8 cellular contexts compared by ENCODE assay signal in the genomic region with DNA sequence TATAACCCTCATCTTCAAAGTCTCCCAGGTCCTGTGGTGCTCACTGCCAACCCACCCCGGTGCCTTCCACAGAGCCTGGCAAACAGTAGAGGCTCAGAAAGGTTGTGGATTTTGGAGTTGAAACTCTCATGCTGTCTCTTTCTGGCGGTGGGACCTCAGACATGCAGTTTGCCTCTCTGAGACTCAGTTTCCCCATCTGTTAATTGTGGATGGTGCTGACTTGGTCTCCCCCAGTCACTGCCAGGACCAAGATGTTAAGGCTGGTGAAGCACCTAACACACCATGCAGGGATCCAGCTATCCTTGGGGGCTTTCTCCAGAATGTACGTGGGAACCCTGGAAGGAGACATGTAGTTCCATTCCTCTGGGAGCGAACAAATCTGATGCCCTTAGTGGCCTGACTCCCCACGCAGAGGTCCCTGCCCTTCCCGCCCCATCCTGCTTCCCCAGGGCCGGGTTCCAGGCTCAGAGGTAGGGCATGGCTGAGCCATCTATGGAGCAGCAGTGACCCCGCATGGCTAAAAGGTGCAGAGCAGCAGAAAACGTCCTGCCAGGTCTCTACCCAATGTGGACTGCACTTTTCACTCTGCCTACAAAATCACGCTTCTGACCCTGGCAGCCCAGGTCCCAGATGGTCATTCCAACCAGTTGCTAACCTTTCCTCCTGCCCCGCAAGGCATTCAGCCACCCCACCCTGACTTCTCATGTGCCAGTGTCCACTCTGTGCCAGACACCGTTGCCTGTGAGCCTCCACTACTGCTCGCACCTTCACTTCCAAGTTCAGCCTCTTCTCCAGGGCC. TPM values are rescaled to one million over a fixed set of nuclear protein-coding genes. Genes with fewer than 3 reads are reported as not detected.
DNase-seq lines count a peak whose midpoint lies in the region; ATAC-seq, FAIRE-seq and TF ChIP-seq lines count a peak whose summit lies in the region.

No MANE protein-coding gene starts in this region.

- H3K9me3 Mint-ChIP-seq in naive thymus-derived CD4-positive, alpha-beta T cell: peaks cover 0 to 2% (median 0%) of the 10 kb centered on the region in 11 donors
- no peaks in the 10 kb centered on the region for H3K9me3 Mint-ChIP-seq in stimulated activated naive CD8-positive, alpha-beta T cell treated with anti-CD3 and anti-CD28 coated beads, Interleukin-15, amount 100 ng/mL, for 72 hours

- H2AFZ ChIP-seq in endothelial cell of umbilical vein (ENCODE audit: low read depth, low read length): no peak overlapping the region

- no peaks in the 10 kb centered on the region for H3K79me2 ChIP-seq in endothelial cell of umbilical vein (ENCODE audit: control insufficient read depth, insufficient read depth, low read length)

- H3K9me3 ChIP-seq in AG04450 (ENCODE audit: control insufficient read depth, insufficient read depth, low read length) (no peaks in the 10 kb centered on the region; the same call in 1 of the 2 replicates), endothelial cell of umbilical vein (replicated peaks; ENCODE audit: control insufficient read depth, insufficient read depth, low read length) (no peaks in the 10 kb centered on the region)
- H3K9me3 ChIP-seq in naive thymus-derived CD4-positive, alpha-beta T cell (ENCODE audit: control insufficient read depth in 2 of 3, low read length in 3 of 3): no peaks in the 10 kb centered on the region

- TF ChIP-seq CTCF in AG04450 (IDR thresholded peaks at IDR 0.05; ENCODE audit: low read depth, low read length) (peak; percentile 90), endothelial cell of umbilical vein (IDR thresholded peaks at IDR 0.05; ENCODE audit: extremely low read depth in 1 of 2, insufficient read depth in 1 of 2, low read depth in 1 of 2, low read length in 2 of 2) (peak; percentile 76 to 89)

- H3K4me3 Mint-ChIP-seq in naive thymus-derived CD4-positive, alpha-beta T cell: no peak overlapping the region
- no peak overlapping the region for H3K4me3 Mint-ChIP-seq in stimulated activated naive CD8-positive, alpha-beta T cell treated with anti-CD3 and anti-CD28 coated beads, Interleukin-15, amount 100 ng/mL, for 72 hours

- H3K9ac ChIP-seq in endothelial cell of umbilical vein (replicated peaks; ENCODE audit: extremely low read depth, insufficient read depth, low read length): no peak overlapping the region

- H4K20me1 ChIP-seq in endothelial cell of umbilical vein (replicated peaks; ENCODE audit: control insufficient read depth, extremely low read depth, insufficient read depth, low read length): no peaks in the 10 kb centered on the region

- DNase-seq in AG04450 (ENCODE audit: low read depth, low spot score) (peak; percentile 1), NCI-H82 treated with DMSO at 0.1 percent for 48 hours (lab: John Stamatoyannopoulos, UW; ENCODE audit: unreplicated experiment) (peak; percentile 8), endothelial cell of umbilical vein (ENCODE audit: low read depth, low spot score) (peak; percentile 54)
- peak in 2 of 3 experiments; percentile 22 to 59 for DNase-seq in activated CD8-positive, alpha-beta memory T cell treated with anti-CD3 and anti-CD28 coated beads for 48 hours (ENCODE audit: low read depth in 2 of 3, low spot score in 2 of 3)
- peak; percentile 11 to 69 (median 53) for DNase-seq in naive thymus-derived CD4-positive, alpha-beta T cell
- DNase-seq in stimulated activated naive CD8-positive, alpha-beta T cell treated with anti-CD3 and anti-CD28 coated beads, Interleukin-15, amount 100 ng/mL, for 72 hours: peak; percentile 68

- POLR2A ChIA-PET in AG04450 (lab: Yijun Ruan, JAX) (no interaction called here), endothelial cell of umbilical vein (lab: Charles Lee) (no interaction called here)
- POLR2A ChIA-PET in naive thymus-derived CD4-positive, alpha-beta T cell (lab: Charles Lee): interaction anchor here (0.6 kb wide), 1 partner anchor 10 kb away, joined by 3 read pairs; no protein-coding TSS in a partner anchor

- H3K4me3 ChIP-seq in AG04450 (ENCODE audit: low read depth, low read length) (no peak overlapping the region), endothelial cell of umbilical vein (replicated peaks in 1 of 3; ENCODE audit: insufficient read depth in 1 of 3, low read depth in 1 of 3, low read length in 3 of 3) (no peak overlapping the region)
- H3K4me3 ChIP-seq in naive thymus-derived CD4-positive, alpha-beta T cell (ENCODE audit: low read length): no peak overlapping the region

- H3K27me3 ChIP-seq in AG04450 (ENCODE audit: control insufficient read depth, insufficient read depth, low read length) (peaks cover 28% of the 10 kb centered on the region), endothelial cell of umbilical vein (ENCODE audit: control insufficient read depth in 2 of 2, insufficient read depth in 2 of 2, low read length in 2 of 2) (no peaks in the 10 kb centered on the region)
- no peaks in the 10 kb centered on the region for H3K27me3 ChIP-seq in naive thymus-derived CD4-positive, alpha-beta T cell (ENCODE audit: control insufficient read depth in 2 of 2, insufficient read depth in 2 of 2, low read length in 2 of 2)

- H3K27me3 Mint-ChIP-seq in naive thymus-derived CD4-positive, alpha-beta T cell: no peaks in the 10 kb centered on the region
- H3K27me3 Mint-ChIP-seq in stimulated activated naive CD8-positive, alpha-beta T cell treated with anti-CD3 and anti-CD28 coated beads, Interleukin-15, amount 100 ng/mL, for 72 hours: no peaks in the 10 kb centered on the region

- no peaks in the 10 kb centered on the region for H3K4me1 ChIP-seq in endothelial cell of umbilical vein (ENCODE audit: control insufficient read depth, extremely low read depth, insufficient read depth, low read length)
- H3K4me1 ChIP-seq in naive thymus-derived CD4-positive, alpha-beta T cell (ENCODE audit: control insufficient read depth in 2 of 2, insufficient read depth in 2 of 2, low read length in 2 of 2): peaks cover 0 to 11% of the 10 kb centered on the region in 2 donors

- no peaks in the 10 kb centered on the region for H3K36me3 Mint-ChIP-seq in naive thymus-derived CD4-positive, alpha-beta T cell

- no TSS peak for BruUV-seq in endothelial cell of umbilical vein (replicated peaks; lab: Mats Ljungman, UMichigan)

- intact Hi-C loops in endothelial cell of umbilical vein (cut with micrococcal nuclease): loop anchor here (1.0 to 5.0 kb wide), 8 partner anchors 138 to 1325 kb away; no protein-coding TSS in a partner anchor
- intact Hi-C loops in naive thymus-derived CD4-positive, alpha-beta T cell (cut with micrococcal nuclease): loop anchor here (1.0 kb wide), 5 partner anchors 138 to 949 kb away; no protein-coding TSS in a partner anchor

- dilution Hi-C loops in endothelial cell of umbilical vein (cut with MboI; ENCODE audit: extremely low pct_ligation_motif_present, low sequenced_read_pairs): no loop called here

- peaks cover 0 to 29% (median 7%) of the 10 kb centered on the region in 7 donors for H3K4me1 Mint-ChIP-seq in naive thymus-derived CD4-positive, alpha-beta T cell
- peaks cover 35% of the 10 kb centered on the region for H3K4me1 Mint-ChIP-seq in stimulated activated naive CD8-positive, alpha-beta T cell treated with anti-CD3 and anti-CD28 coated beads, Interleukin-15, amount 100 ng/mL, for 72 hours

- H3K27ac ChIP-seq in AG04450 (ENCODE audit: low read depth, low read length) (no peak overlapping the region), endothelial cell of umbilical vein (ENCODE audit: insufficient read depth, low read depth, low read length) (no peak overlapping the region)
- H3K27ac ChIP-seq in naive thymus-derived CD4-positive, alpha-beta T cell (ENCODE audit: low read depth, low read length): no peak overlapping the region

- H3K36me3 ChIP-seq in endothelial cell of umbilical vein (ENCODE audit: control insufficient read depth in 2 of 2, extremely low read depth in 1 of 2, insufficient read depth in 2 of 2, low read length in 2 of 2): no peaks in the 10 kb centered on the region
- H3K36me3 ChIP-seq in naive thymus-derived CD4-positive, alpha-beta T cell (ENCODE audit: control insufficient read depth in 2 of 3, insufficient read depth in 3 of 3, low read length in 3 of 3): no peaks in the 10 kb centered on the region

- CTCF ChIA-PET in AG04450 (lab: Charles Lee): interaction anchor here (0.6 to 1.9 kb wide), 13 partner anchors 10 to 1327 kb away, joined by 3 to 8 read pairs (median 3); partner anchors contain the start of gene TTC22
- CTCF ChIA-PET in endothelial cell of umbilical vein (lab: Charles Lee): interaction anchor here (0.5 to 2.0 kb wide), 21 partner anchors 8 to 1327 kb away, joined by 3 to 17 read pairs (median 4); no protein-coding TSS in a partner anchor
- CTCF ChIA-PET in naive thymus-derived CD4-positive, alpha-beta T cell (lab: Charles Lee): interaction anchor here (1.0 to 1.9 kb wide), 5 partner anchors 9 to 311 kb away, joined by 4 to 10 read pairs (median 4); partner anchors contain the start of gene TTC22

- no peak for TF ChIP-seq POLR2A in endothelial cell of umbilical vein (IDR thresholded peaks at IDR 0.05; ENCODE audit: low read depth, low read length)

- H3K9me1 ChIP-seq in endothelial cell of umbilical vein (replicated peaks; ENCODE audit: control insufficient read depth, extremely low read depth, insufficient read depth, low read length): no peaks in the 10 kb centered on the region

- H3K27ac Mint-ChIP-seq in naive thymus-derived CD4-positive, alpha-beta T cell: no peak overlapping the region
- no peak overlapping the region for H3K27ac Mint-ChIP-seq in stimulated activated naive CD8-positive, alpha-beta T cell treated with anti-CD3 and anti-CD28 coated beads, Interleukin-15, amount 100 ng/mL, for 72 hours

- H3K4me2 ChIP-seq in endothelial cell of umbilical vein (ENCODE audit: insufficient read depth, low read length): no peak overlapping the region

- ATAC-seq in GM18861 (IDR thresholded peaks at IDR 0.05; ENCODE audit: unreplicated experiment) (peak; percentile 70), HG03469 (IDR thresholded peaks at IDR 0.05; ENCODE audit: unreplicated experiment) (peak; percentile 49)
- ATAC-seq in naive thymus-derived CD4-positive, alpha-beta T cell: peak; percentile 69
- ATAC-seq in stimulated activated naive CD8-positive, alpha-beta T cell treated with anti-CD3 and anti-CD28 coated beads, Interleukin-15, amount 100 ng/mL, for 72 hours: peak; percentile 84

- peak; percentile 91 for FAIRE-seq in endothelial cell of umbilical vein (lab: Jason Lieb, UNC)

RNA-seq across cellular contexts. Expression of gene TTC22, which starts 9.2 kb away (rescaled TPM):
- polyA plus RNA-seq in AG04450 (2011; rRNA removed) (not detected in 2 replicates), endothelial cell of umbilical vein (not detected in 2 replicates)
- polyA minus RNA-seq in AG04450 (2011; rRNA and poly(A)+ RNA removed): not detected in 2 replicates
- total RNA-seq in endothelial cell of umbilical vein: not detected in 2 replicates
- not detected in 2 replicates for polyA plus RNA-seq in endothelial cell of umbilical vein (2011; cell fraction: cytosol; rRNA removed)
- not detected in 2 replicates for polyA plus RNA-seq in endothelial cell of umbilical vein (2011; cell fraction: nucleus; rRNA removed)
- not detected in 2 replicates for polyA plus RNA-seq in endothelial cell of umbilical vein (2012)
- polyA minus RNA-seq in endothelial cell of umbilical vein: not detected in 2 replicates
- polyA minus RNA-seq in endothelial cell of umbilical vein (2011; cell fraction: cytosol; rRNA and poly(A)+ RNA removed): not detected
- not detected in 2 replicates for polyA minus RNA-seq in endothelial cell of umbilical vein (2011; cell fraction: nucleus; rRNA and poly(A)+ RNA removed)
- total RNA-seq in naive thymus-derived CD4-positive, alpha-beta T cell: 10 to 100 TPM in 2 of 5 experiments, 1 to 10 TPM in 3; 7.0 to 16.6 (median 9.8) TPM
- polyA plus RNA-seq in naive thymus-derived CD4-positive, alpha-beta T cell: 1 to 10 TPM; 2.0 to 3.3 TPM

RNA-seq across cellular contexts. Expression of gene PARS2, which starts 46.0 kb away (rescaled TPM):
- polyA plus RNA-seq in AG04450 (2011; rRNA removed) (4.2 and 4.7 TPM in 2 replicates), endothelial cell of umbilical vein (2.0 and 2.5 TPM in 2 replicates)
- 7.7 and 10.3 TPM in 2 replicates for polyA minus RNA-seq in AG04450 (2011; rRNA and poly(A)+ RNA removed)
- 3.0 and 3.8 TPM in 2 replicates for total RNA-seq in endothelial cell of umbilical vein
- 1.8 and 1.9 TPM in 2 replicates for polyA plus RNA-seq in endothelial cell of umbilical vein (2011; cell fraction: cytosol; rRNA removed)
- polyA plus RNA-seq in endothelial cell of umbilical vein (2011; cell fraction: nucleus; rRNA removed): 0.90 and 1.0 TPM in 2 replicates
- polyA plus RNA-seq in endothelial cell of umbilical vein (2012): 2.9 and 3.4 TPM in 2 replicates
- 3.7 and 5.6 TPM in 2 replicates for polyA minus RNA-seq in endothelial cell of umbilical vein
- 3.1 TPM for polyA minus RNA-seq in endothelial cell of umbilical vein (2011; cell fraction: cytosol; rRNA and poly(A)+ RNA removed)
- polyA minus RNA-seq in endothelial cell of umbilical vein (2011; cell fraction: nucleus; rRNA and poly(A)+ RNA removed): 0.72 and 0.82 TPM in 2 replicates
- total RNA-seq in naive thymus-derived CD4-positive, alpha-beta T cell: 1 to 10 TPM in 4 of 5 experiments, under 1 TPM in 1; 0.66 to 7.6 (median 4.7) TPM
- polyA plus RNA-seq in naive thymus-derived CD4-positive, alpha-beta T cell: 1 to 10 TPM; 2.1 to 5.3 TPM

Comparison
In these comparisons a context has a peak if more than half of its experiments do, and no peak if none do; other contexts are left out.
1. DNase-seq: peak in every context shown above with its lines; median percentile 68 in stimulated activated naive CD8-positive, alpha-beta T cell treated with anti-CD3 and anti-CD28 coated beads, Interleukin-15, amount 100 ng/mL, for 72 hours; 54 in endothelial cell of umbilical vein; 53 in naive thymus-derived CD4-positive, alpha-beta T cell; 40 in activated CD8-positive, alpha-beta memory T cell treated with anti-CD3 and anti-CD28 coated beads for 48 hours; 8 in NCI-H82 treated with DMSO at 0.1 percent for 48 hours; 1 in AG04450.